Comparison of ENCODE assay signal across 11 cellular contexts in the genomic region with DNA sequence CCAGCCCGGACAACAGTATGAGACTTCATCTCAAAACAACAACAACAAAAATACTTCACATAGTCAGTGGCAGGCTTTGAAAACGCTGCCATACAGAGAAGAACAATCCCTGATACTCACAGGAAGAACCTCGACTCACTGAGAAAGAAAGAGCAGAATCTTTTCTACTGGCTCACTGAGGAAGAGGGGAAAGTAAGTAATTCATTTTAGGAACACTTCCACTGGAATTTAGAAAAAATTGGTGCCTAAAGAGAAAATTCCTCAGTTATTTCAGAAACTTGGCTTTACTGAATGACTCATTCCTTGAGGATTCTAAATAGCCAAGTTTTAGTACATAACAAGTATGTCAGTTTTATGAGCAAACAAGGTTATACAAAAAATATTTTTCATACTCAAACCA. TPM values are rescaled to one million over a fixed set of nuclear protein-coding genes. Genes with fewer than 3 reads are reported as not detected.
DNase-seq lines count a peak whose midpoint lies in the region; ATAC-seq and TF ChIP-seq lines count a peak whose summit lies in the region.
"Had no signal": no experiment of that assay in that cellular context is flagged by ENCODE, and none has a peak within 500 bp of the region (broad histone marks: within the 10 kb centered on the region; RNA-seq: fewer than 3 reads in every experiment).

No MANE protein-coding gene starts in this region.

- intact Hi-C loops in activated CD4-positive, alpha-beta T cell treated with anti-CD3 and anti-CD28 coated beads, Interleukin-2, amount 10 ng/mL, durations not matched to agents 24 days and 14 days (cut with micrococcal nuclease), result loop anchor here (5.0 kb wide), 2 partner anchors 270 to 375 kb away; a partner anchor contains a TSS
- intact Hi-C loops in thyroid gland (cut with DNase I), result loop anchor here (10.0 kb wide), 2 partner anchors 148 to 348 kb away; a partner anchor contains a TSS

- H3K9me3 ChIP-seq in SK-N-MC (ENCODE audit: low read depth, low read length) (no peaks in the 10 kb centered on the region), thyroid gland (no peaks in the 10 kb centered on the region)

- H3K36me3 ChIP-seq in SK-N-MC (ENCODE audit: insufficient read depth, low read length) (peaks cover 56% of the 10 kb centered on the region), thyroid gland (no peaks in the 10 kb centered on the region)

- H3K4me1 ChIP-seq in thyroid gland, result no peaks in the 10 kb centered on the region

- H3K9ac ChIP-seq in SK-N-MC (ENCODE audit: insufficient read length), result peak overlapping the region; percentile 52

- H3K27ac Mint-ChIP-seq in activated CD4-positive, alpha-beta T cell treated with anti-CD3 and anti-CD28 coated beads, Interleukin-2, amount 10 ng/mL, durations not matched to agents 24 days and 14 days, result peak overlapping the region; percentile 69

- no peak for TF ChIP-seq POLR2A in thyroid gland (IDR thresholded peaks at IDR 0.05)

- no peak for DNase-seq in activated CD4-positive, alpha-beta T cell treated with anti-CD3 and anti-CD28 coated beads, Interleukin-2, amount 10 ng/mL, durations not matched to agents 24 days and 14 days
- no peak for DNase-seq in activated CD4-positive, alpha-beta T cell treated with anti-CD3 and anti-CD28 coated beads, Interleukin-2, amount 50 U/mL, for 48 hours
- DNase-seq in SK-N-MC (ENCODE audit: low read depth, low spot score) (no peak), fibroblast of the aortic adventitia (ENCODE audit: low read depth) (peak; percentile 86), thyroid gland (no peak), mucosa of gallbladder (ENCODE audit: low spot score) (no peak), NCI-H128 (lab: John Stamatoyannopoulos, UW; ENCODE audit: unreplicated experiment) (no peak)
- DNase-seq: activated CD4-positive, alpha-beta T cell treated with anti-CD3 and anti-CD28 coated beads for 4 hours; naive B cell; NCI-H446 treated with DMSO at 0.1 percent for 48 hours had no signal

- H3K27ac ChIP-seq in SK-N-MC (peak overlapping the region; percentile 78), thyroid gland (peak overlapping the region in 2 of 3 donors; percentile 6 to 18)

- peaks cover 37% of the 10 kb centered on the region for H3K36me3 Mint-ChIP-seq in activated CD4-positive, alpha-beta T cell treated with anti-CD3 and anti-CD28 coated beads, Interleukin-2, amount 10 ng/mL, durations not matched to agents 24 days and 14 days (ENCODE audit: low read depth)

- no peak overlapping the region for H3K4me3 ChIP-seq in SK-N-MC
- no peak overlapping the region for H3K4me3 ChIP-seq in fibroblast of the aortic adventitia (ENCODE audit: low read depth, low read length)
- H3K4me3 ChIP-seq in thyroid gland (replicated peaks in 1 of 3), result no peak overlapping the region

- no peak for ATAC-seq in HG02973 (IDR thresholded peaks at IDR 0.05; ENCODE audit: unreplicated experiment)

- peak overlapping the region; percentile 21 for H3K4me3 Mint-ChIP-seq in activated CD4-positive, alpha-beta T cell treated with anti-CD3 and anti-CD28 coated beads, Interleukin-2, amount 10 ng/mL, durations not matched to agents 24 days and 14 days

- TF ChIP-seq CTCF in fibroblast of the aortic adventitia (IDR thresholded peaks at IDR 0.05; ENCODE audit: insufficient read depth, low read length) (no peak), thyroid gland (IDR thresholded peaks at IDR 0.05) (no peak)

- WGBS in thyroid gland, 2 donors, result 55 to 66% methylated on average over 3 of the region's 3 CpGs

- peaks cover 49% of the 10 kb centered on the region for H3K4me1 Mint-ChIP-seq in activated CD4-positive, alpha-beta T cell treated with anti-CD3 and anti-CD28 coated beads, Interleukin-2, amount 10 ng/mL, durations not matched to agents 24 days and 14 days

- no peaks in the 10 kb centered on the region for H3K27me3 ChIP-seq in thyroid gland

- no peaks in the 10 kb centered on the region for H3K9me3 Mint-ChIP-seq in activated CD4-positive, alpha-beta T cell treated with anti-CD3 and anti-CD28 coated beads, Interleukin-2, amount 10 ng/mL, durations not matched to agents 24 days and 14 days
- H3K9me3 Mint-ChIP-seq: naive B cell had no signal

- H3K27me3 Mint-ChIP-seq in activated CD4-positive, alpha-beta T cell treated with anti-CD3 and anti-CD28 coated beads, Interleukin-2, amount 10 ng/mL, durations not matched to agents 24 days and 14 days, result no peaks in the 10 kb centered on the region
- H3K27me3 Mint-ChIP-seq: naive B cell had no signal

RNA-seq across cellular contexts. Expression of a gene that starts 12.3 kb away (rescaled TPM):
- total RNA-seq in activated CD4-positive, alpha-beta T cell treated with anti-CD3 and anti-CD28 coated beads, Interleukin-2, amount 10 ng/mL, durations not matched to agents 24 days and 14 days, result 38.0 and 43.3 TPM in 2 replicates
- total RNA-seq in fibroblast of the aortic adventitia (ENCODE audit: low replicate concordance) (15.1 and 36.1 TPM in 2 replicates), thyroid gland (10 to 100 TPM; 17.1 to 23.6 (median 22.5) TPM), mucosa of gallbladder (16.3 TPM)
